Comparison of ENCODE assay signal across 32 cellular contexts in genomic region chr3:134038071-134038491, GRCh38. TPM values are rescaled to one million over a fixed set of nuclear protein-coding genes. Genes with fewer than 3 reads are reported as not detected.
DNase-seq lines count a peak whose midpoint lies in the region; ATAC-seq, FAIRE-seq and TF ChIP-seq lines count a peak whose summit lies in the region.
"Had no signal": no experiment of that assay in that cellular context is flagged by ENCODE, and none has a peak within 500 bp of the region (broad histone marks: within the 10 kb centered on the region; RNA-seq: fewer than 3 reads in every experiment).

No MANE protein-coding gene starts in this region.

- H3K27ac Mint-ChIP-seq in stimulated activated effector memory CD8-positive, alpha-beta T cell treated with anti-CD3 and anti-CD28 coated beads, Interleukin-12 subunit alpha, Interleukin-12 subunit beta, amount 100 ng/mL, for 72 hours: no peak overlapping the region
- H3K27ac Mint-ChIP-seq in WTC11: no peak overlapping the region
- H3K27ac Mint-ChIP-seq: activated T-cell treated with anti-CD3 and anti-CD28 coated beads, Interleukin-2, amount 50 U/mL, for 72 hours; CD8-positive, alpha-beta T cell; dendritic cell treated with granulocyte-macrophage colony-stimulating factor and Interleukin-4, amounts not matched to agents 40 ng/mL and 50 ng/mL, for 4 days; stimulated activated naive B cell treated with anti-CD40 and anti-IgM and Interleukin-4, amounts not matched to agents 10 μg/mL and 1 μg/mL and 100 μg/mL, for 72 hours had no signal

- H3K9me3 ChIP-seq in HEK293 (ENCODE audit: control insufficient read depth, insufficient read depth, low read depth, low read length) (no peaks in the 10 kb centered on the region), mucosa of descending colon (no peaks in the 10 kb centered on the region)
- H3K9me3 ChIP-seq: BE2C, esophagus muscularis mucosa, pancreas, uterus had no signal

- POLR2A ChIA-PET in HEK293 (lab: Yijun Ruan, JAX): no interaction called here
- POLR2A ChIA-PET in WTC11 (lab: Charles Lee): no interaction called here

- H3K9me3 Mint-ChIP-seq in stimulated activated effector memory CD8-positive, alpha-beta T cell treated with anti-CD3 and anti-CD28 coated beads, Interleukin-12 subunit alpha, Interleukin-12 subunit beta, amount 100 ng/mL, for 72 hours: no peaks in the 10 kb centered on the region
- H3K9me3 Mint-ChIP-seq in WTC11: peaks cover 25% of the 10 kb centered on the region
- H3K9me3 Mint-ChIP-seq: CD8-positive, alpha-beta T cell had no signal

- no peaks in the 10 kb centered on the region for H3K4me1 Mint-ChIP-seq in stimulated activated effector memory CD8-positive, alpha-beta T cell treated with anti-CD3 and anti-CD28 coated beads, Interleukin-12 subunit alpha, Interleukin-12 subunit beta, amount 100 ng/mL, for 72 hours
- peaks cover 3% of the 10 kb centered on the region; the same call in 1 of the 2 replicates for H3K4me1 Mint-ChIP-seq in WTC11
- H3K4me1 Mint-ChIP-seq: stimulated activated naive B cell treated with anti-CD40 and anti-IgM and Interleukin-4, amounts not matched to agents 10 μg/mL and 1 μg/mL and 100 μg/mL, for 72 hours had no signal

- no peaks in the 10 kb centered on the region for H3K27me3 ChIP-seq in bronchial epithelial cell (ENCODE audit: control insufficient read depth, insufficient read depth, low read length)
- H3K27me3 ChIP-seq: BE2C, esophagus muscularis mucosa, MG63, pancreas, uterus had no signal

- no peak overlapping the region for H3K4me3 Mint-ChIP-seq in stimulated activated effector memory CD8-positive, alpha-beta T cell treated with anti-CD3 and anti-CD28 coated beads, Interleukin-12 subunit alpha, Interleukin-12 subunit beta, amount 100 ng/mL, for 72 hours
- no peak overlapping the region for H3K4me3 Mint-ChIP-seq in WTC11
- H3K4me3 Mint-ChIP-seq: activated T-cell treated with anti-CD3 and anti-CD28 coated beads, Interleukin-2, amount 50 U/mL, for 72 hours; CD8-positive, alpha-beta T cell; dendritic cell treated with granulocyte-macrophage colony-stimulating factor and Interleukin-4, amounts not matched to agents 40 ng/mL and 50 ng/mL, for 4 days; stimulated activated naive B cell treated with anti-CD40 and anti-IgM and Interleukin-4, amounts not matched to agents 10 μg/mL and 1 μg/mL and 100 μg/mL, for 72 hours had no signal

- FAIRE-seq in bronchial epithelial cell (lab: Jason Lieb, UNC): peak; percentile 98
- FAIRE-seq: GM18507, H54, pancreas had no signal

- no peak for TF ChIP-seq CTCF in HEK293 (tag by site-specific recombination; IDR thresholded peaks at IDR 0.05)
- no peak for TF ChIP-seq CTCF in bronchial epithelial cell (IDR thresholded peaks at IDR 0.05; ENCODE audit: insufficient read depth, low read length, severe bottlenecking)
- no peak for TF ChIP-seq CTCF in mucosa of descending colon (IDR thresholded peaks at IDR 0.05)
- TF ChIP-seq CTCF in WTC11 (IDR thresholded peaks at IDR 0.05): no peak

- DNase-seq in bronchial epithelial cell (ENCODE audit: low read depth): no peak
- DNase-seq in mucosa of descending colon: peak in 2 of 3 donors; percentile 42 to 50
- DNase-seq in stimulated activated effector memory CD8-positive, alpha-beta T cell treated with anti-CD3 and anti-CD28 coated beads, Interleukin-12 subunit alpha, Interleukin-12 subunit beta, amount 100 ng/mL, for 72 hours (ENCODE audit: low spot score in 2 of 2): no peak
- DNase-seq in WTC11 (ENCODE audit: low spot score): no peak
- DNase-seq in activated gamma-delta T cell treated with Interleukin-2 at 50 U/mL for 16 hours: no peak
- no peak for DNase-seq in OCI-M2 (lab: John Stamatoyannopoulos, UW; ENCODE audit: unreplicated experiment)
- DNase-seq: activated CD4-positive, alpha-beta T cell treated with anti-CD3 and anti-CD28 coated beads, Interleukin-2, amount 50 U/mL, for 4 hours; activated naive CD4-positive, alpha-beta T cell treated with Interleukin-2 at 50 U/mL for 16 hours; activated T-cell treated with anti-CD3 and anti-CD28 coated beads, Interleukin-2, amount 50 U/mL, for 72 hours; BE2C; CD8-positive, alpha-beta T cell; central memory CD4-positive, alpha-beta T cell; DMS 273 treated with DMSO at 0.1 percent for 48 hours; foreskin fibroblast; islet precursor cell; KBM-7; left ventricle myocardium superior; MG63; midbrain; NCI-H1105; NCI-H187; NCI-H2171; NCI-H510A; pancreas; stimulated activated naive B cell treated with anti-CD40 and anti-IgM and Interleukin-4, amounts not matched to agents 10 μg/mL and 1 μg/mL and 100 μg/mL, for 72 hours; T-helper 1 cell; uterus had no signal

- H3K4me1 ChIP-seq in HEK293 (ENCODE audit: control insufficient read depth, insufficient read depth, low read length) (no peaks in the 10 kb centered on the region), mucosa of descending colon (ENCODE audit: low read depth) (peaks cover 12% of the 10 kb centered on the region)
- H3K4me1 ChIP-seq: BE2C, pancreas had no signal

- intact Hi-C loops in mucosa of descending colon (cut with DNase I, micrococcal nuclease): no loop called here

- H3K36me3 ChIP-seq in HEK293 (ENCODE audit: control insufficient read depth in 2 of 2, insufficient read depth in 1 of 2, low read length in 2 of 2) (no peaks in the 10 kb centered on the region), bronchial epithelial cell (ENCODE audit: control insufficient read depth, insufficient read depth, low read length) (no peaks in the 10 kb centered on the region), mucosa of descending colon (ENCODE audit: low read depth) (no peaks in the 10 kb centered on the region)
- H3K36me3 ChIP-seq: BE2C, esophagus muscularis mucosa, MG63, pancreas, uterus had no signal

- H3K27me3 Mint-ChIP-seq in WTC11 (ENCODE audit: low read depth): peaks cover 10% of the 10 kb centered on the region; the same call in 1 of the 2 replicates

- H3K27ac ChIP-seq in HEK293 (ENCODE audit: extremely low read depth, low read depth, low read length): no peak overlapping the region
- H3K27ac ChIP-seq: esophagus muscularis mucosa, pancreas, uterus had no signal

- H3K4me3 ChIP-seq in HEK293 (ENCODE audit: low read depth, low read length) (no peak overlapping the region), bronchial epithelial cell (ENCODE audit: low read depth, low read length) (no peak overlapping the region), mucosa of descending colon (no peak overlapping the region)
- H3K4me3 ChIP-seq: esophagus muscularis mucosa, MG63, pancreas, uterus had no signal

- H3K36me3 Mint-ChIP-seq in stimulated activated effector memory CD8-positive, alpha-beta T cell treated with anti-CD3 and anti-CD28 coated beads, Interleukin-12 subunit alpha, Interleukin-12 subunit beta, amount 100 ng/mL, for 72 hours: no peaks in the 10 kb centered on the region
- H3K36me3 Mint-ChIP-seq in WTC11: peaks cover 18% of the 10 kb centered on the region
- H3K36me3 Mint-ChIP-seq: CD8-positive, alpha-beta T cell had no signal

- CTCF ChIA-PET in HEK293 (lab: Yijun Ruan, JAX) (no interaction called here), WTC11 (lab: Charles Lee) (interaction anchor here (2.0 kb wide), 1 partner anchor 108 kb away, joined by 4 read pairs; no protein-coding TSS in a partner anchor)

- ATAC-seq in mucosa of descending colon (peak; percentile 44), WTC11 (no peak)
- ATAC-seq in stimulated activated effector memory CD8-positive, alpha-beta T cell treated with anti-CD3 and anti-CD28 coated beads, Interleukin-12 subunit alpha, Interleukin-12 subunit beta, amount 100 ng/mL, for 72 hours: peak; percentile 17
- ATAC-seq: CD8-positive, alpha-beta T cell; left ventricle myocardium superior; stimulated activated naive B cell treated with anti-CD40 and anti-IgM and Interleukin-4, amounts not matched to agents 10 μg/mL and 1 μg/mL and 100 μg/mL, for 72 hours had no signal

TF ChIP-seq in HEK293, 187 proteins besides CTCF, POLR2A, EP300 and RAD21 (continues in another document):
- TF ChIP-seq, protein P1, sequence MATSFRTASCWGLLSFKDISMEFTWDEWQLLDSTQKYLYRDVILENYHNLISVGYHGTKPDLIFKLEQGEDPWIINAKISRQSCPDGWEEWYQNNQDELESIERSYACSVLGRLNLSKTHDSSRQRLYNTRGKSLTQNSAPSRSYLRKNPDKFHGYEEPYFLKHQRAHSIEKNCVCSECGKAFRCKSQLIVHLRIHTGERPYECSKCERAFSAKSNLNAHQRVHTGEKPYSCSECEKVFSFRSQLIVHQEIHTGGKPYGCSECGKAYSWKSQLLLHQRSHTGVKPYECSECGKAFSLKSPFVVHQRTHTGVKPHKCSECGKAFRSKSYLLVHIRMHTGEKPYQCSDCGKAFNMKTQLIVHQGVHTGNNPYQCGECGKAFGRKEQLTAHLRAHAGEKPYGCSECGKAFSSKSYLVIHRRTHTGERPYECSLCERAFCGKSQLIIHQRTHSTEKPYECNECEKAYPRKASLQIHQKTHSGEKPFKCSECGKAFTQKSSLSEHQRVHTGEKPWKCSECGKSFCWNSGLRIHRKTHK (tag by site-specific recombination; IDR thresholded peaks at IDR 0.05): no peak

TF ChIP-seq in WTC11, 78 proteins besides CTCF, POLR2A, EP300 and RAD21 (continues in another document):
- TF ChIP-seq RORB (CRISPR knock-in tag; IDR thresholded peaks at IDR 0.05): no peak
- no peak for TF ChIP-seq ZNF232 (CRISPR knock-in tag; IDR thresholded peaks at IDR 0.05)
- TF ChIP-seq, protein P2, sequence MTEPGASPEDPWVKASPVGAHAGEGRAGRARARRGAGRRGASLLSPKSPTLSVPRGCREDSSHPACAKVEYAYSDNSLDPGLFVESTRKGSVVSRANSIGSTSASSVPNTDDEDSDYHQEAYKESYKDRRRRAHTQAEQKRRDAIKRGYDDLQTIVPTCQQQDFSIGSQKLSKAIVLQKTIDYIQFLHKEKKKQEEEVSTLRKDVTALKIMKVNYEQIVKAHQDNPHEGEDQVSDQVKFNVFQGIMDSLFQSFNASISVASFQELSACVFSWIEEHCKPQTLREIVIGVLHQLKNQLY (CRISPR knock-in tag; IDR thresholded peaks at IDR 0.05): no peak
- TF ChIP-seq, protein P3, sequence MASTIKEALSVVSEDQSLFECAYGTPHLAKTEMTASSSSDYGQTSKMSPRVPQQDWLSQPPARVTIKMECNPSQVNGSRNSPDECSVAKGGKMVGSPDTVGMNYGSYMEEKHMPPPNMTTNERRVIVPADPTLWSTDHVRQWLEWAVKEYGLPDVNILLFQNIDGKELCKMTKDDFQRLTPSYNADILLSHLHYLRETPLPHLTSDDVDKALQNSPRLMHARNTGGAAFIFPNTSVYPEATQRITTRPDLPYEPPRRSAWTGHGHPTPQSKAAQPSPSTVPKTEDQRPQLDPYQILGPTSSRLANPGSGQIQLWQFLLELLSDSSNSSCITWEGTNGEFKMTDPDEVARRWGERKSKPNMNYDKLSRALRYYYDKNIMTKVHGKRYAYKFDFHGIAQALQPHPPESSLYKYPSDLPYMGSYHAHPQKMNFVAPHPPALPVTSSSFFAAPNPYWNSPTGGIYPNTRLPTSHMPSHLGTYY (CRISPR knock-in tag; IDR thresholded peaks at IDR 0.05): no peak

RNA-seq across cellular contexts. Expression of gene SLCO2A1, which starts 8.4 kb away (rescaled TPM):
- total RNA-seq in bronchial epithelial cell (not detected in 2 replicates), mucosa of descending colon (10 to 100 TPM; 34.3 to 72.2 (median 67.7) TPM), WTC11 (2021) (2.3 to 3.3 TPM (median 3.3 TPM) in 3 replicates)
- total RNA-seq: CD8-positive, alpha-beta T cell had no signal

Comparison
In these comparisons a context has a peak if more than half of its experiments do, and no peak if none do; other contexts are left out.
1. DNase-seq: peak in mucosa of descending colon (2 of 3); none in bronchial epithelial cell (single experiment), stimulated activated effector memory CD8-positive, alpha-beta T cell treated with anti-CD3 and anti-CD28 coated beads, Interleukin-12 subunit alpha, Interleukin-12 subunit beta, amount 100 ng/mL, for 72 hours (0 of 2), WTC11 (single experiment), activated gamma-delta T cell treated with Interleukin-2 at 50 U/mL for 16 hours (single experiment) and OCI-M2 (single experiment).